22 cellular contexts compared by ENCODE assay signal in the genomic region with DNA sequence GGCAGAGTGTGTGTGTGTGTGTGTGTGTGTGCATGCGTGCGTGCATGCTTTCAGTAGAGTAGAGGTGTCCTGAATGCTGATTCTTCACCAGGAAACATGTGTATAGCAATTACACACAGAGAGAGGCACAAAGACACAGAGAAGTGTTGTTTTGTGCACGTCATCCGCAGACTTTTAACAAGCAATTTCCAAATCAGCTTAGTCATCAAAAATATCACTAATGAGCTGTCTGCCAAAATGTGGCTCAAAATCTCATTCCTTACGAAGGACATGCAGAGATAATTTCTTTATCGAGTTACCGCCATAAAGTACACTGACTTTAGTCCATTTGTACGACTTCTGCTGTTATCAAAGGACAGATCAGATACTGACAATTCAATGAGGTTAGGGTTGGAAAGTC.
A peak's percentile ranks its signal among the peaks of the same experiment; 100 is the strongest.
DNase-seq lines count a peak whose midpoint lies in the region; ATAC-seq, FAIRE-seq and TF ChIP-seq lines count a peak whose summit lies in the region.
"Had no signal": no experiment of that assay in that cellular context is flagged by ENCODE, and none has a peak within 500 bp of the region (broad histone marks: within the 10 kb centered on the region; RNA-seq: fewer than 3 reads in every experiment).

No MANE protein-coding gene starts in this region.

- H3K9me2 ChIP-seq in Karpas-422 (replicated peaks; ENCODE audit: insufficient read depth, low read length) = no peaks in the 10 kb centered on the region

- H3K4me3 ChIP-seq in HEK293 (ENCODE audit: low read depth, low read length) (no peak overlapping the region), K562 (no peak overlapping the region), Karpas-422 (ENCODE audit: low read length) (no peak overlapping the region), gastroesophageal sphincter (no peak overlapping the region)
- H3K4me3 ChIP-seq: BLaER1 treated with 17β-estradiol and CSF1 and Interleukin-3, amounts not matched to agents 10 nM and 100 nM had no signal

- POLR2A ChIA-PET in HEK293 (lab: Yijun Ruan, JAX) = no interaction called here
- POLR2A ChIA-PET in K562 (lab: Yijun Ruan, JAX) = no interaction called here

- H2AFZ ChIP-seq in K562 (ENCODE audit: low read depth, low read length) = no peak overlapping the region
- H2AFZ ChIP-seq in Karpas-422 (ENCODE audit: low read length) = no peak overlapping the region

- H3K36me3 ChIP-seq in HEK293 (ENCODE audit: control insufficient read depth in 2 of 2, insufficient read depth in 1 of 2, low read length in 2 of 2) (no peaks in the 10 kb centered on the region), K562 (ENCODE audit: control insufficient read depth, insufficient read depth, low read length) (no peaks in the 10 kb centered on the region), Karpas-422 (ENCODE audit: insufficient read depth, low read length) (no peaks in the 10 kb centered on the region), gastroesophageal sphincter (no peaks in the 10 kb centered on the region)
- H3K36me3 ChIP-seq: BLaER1 treated with 17β-estradiol and CSF1 and Interleukin-3, amounts not matched to agents 10 nM and 100 nM had no signal

- H3K9me1 ChIP-seq in K562 (ENCODE audit: control insufficient read depth, insufficient read depth, low read length) = no peaks in the 10 kb centered on the region

- FAIRE-seq in K562 (lab: Jason Lieb, UNC) (no peak), urothelium cell line (lab: Jason Lieb, UNC) (peak; percentile 42)
- FAIRE-seq: A204.1, D721Med, GM19239 had no signal

- no peak for TF ChIP-seq RAD21 in K562 (CRISPR knock-in tag; conservative IDR thresholded peaks at IDR 0.05 in 1 of 2, IDR thresholded peaks at IDR 0.05 in 1 of 2)

- no peak overlapping the region for H3K4me3 Mint-ChIP-seq in mesothelial cell of epicardium
- H3K4me3 Mint-ChIP-seq: CD4-positive, alpha-beta T cell had no signal

- H3K9ac ChIP-seq in K562 (ENCODE audit: insufficient read depth in 1 of 2, low read depth in 2 of 2, low read length in 2 of 2) = no peak overlapping the region
- H3K9ac ChIP-seq in Karpas-422 (ENCODE audit: low read length) = no peak overlapping the region
- H3K9ac ChIP-seq: BLaER1 treated with 17β-estradiol and CSF1 and Interleukin-3, amounts not matched to agents 10 nM and 100 nM had no signal

- DNase-seq in K562 (ENCODE audit: extremely low read depth in 1 of 4, low spot score in 3 of 4) (no peak), mesothelial cell of epicardium (ENCODE audit: low spot score in 2 of 2, unreplicated experiment in 2 of 2) (no peak), urothelium cell line (ENCODE audit: low spot score) (no peak), Karpas-422 (no peak), activated gamma-delta T cell treated with Interleukin-2 at 50 U/mL for 16 hours (no peak)
- DNase-seq: AML-193; CD4-positive, alpha-beta T cell; NCI-H1092 treated with DMSO at 0.1 percent for 48 hours; NCI-H1436; NCI-H187; NCI-H2081 treated with DMSO at 0.1 percent for 48 hours; NCI-H2171; NCI-H345; NCI-H524; NCI-H748 treated with DMSO at 0.1 percent for 48 hours; PC-3 had no signal

- intact Hi-C loops in K562 (cut with micrococcal nuclease) = no loop called here

- no peak for TF ChIP-seq CTCF in HEK293 (tag by site-specific recombination; IDR thresholded peaks at IDR 0.05)
- TF ChIP-seq CTCF in K562 (IDR thresholded peaks at IDR 0.05 in 2 of 3, conservative IDR thresholded peaks at IDR 0.05 in 1 of 3; ENCODE audit: insufficient read depth in 2 of 3, low read depth in 1 of 3, low read length in 3 of 3) = no peak
- no peak for TF ChIP-seq CTCF in mesothelial cell of epicardium (IDR thresholded peaks at IDR 0.05; ENCODE audit: unreplicated experiment)
- no peak for TF ChIP-seq CTCF in gastroesophageal sphincter (IDR thresholded peaks at IDR 0.05)

- H3K4me1 ChIP-seq in HEK293 (ENCODE audit: control insufficient read depth, insufficient read depth, low read length) = no peaks in the 10 kb centered on the region
- no peaks in the 10 kb centered on the region for H3K4me1 ChIP-seq in K562 (replicated peaks in 1 of 2; ENCODE audit: control insufficient read depth in 2 of 2, insufficient read depth in 2 of 2, low read length in 2 of 2)
- no peaks in the 10 kb centered on the region for H3K4me1 ChIP-seq in Karpas-422 (ENCODE audit: low read length)
- H3K4me1 ChIP-seq in gastroesophageal sphincter = peaks cover 0 to 52% (median 8%) of the 10 kb centered on the region in 3 donors
- H3K4me1 ChIP-seq: BLaER1 treated with 17β-estradiol and CSF1 and Interleukin-3, amounts not matched to agents 10 nM and 100 nM had no signal

- CTCF ChIA-PET in HEK293 (lab: Yijun Ruan, JAX) = no interaction called here
- CTCF ChIA-PET in K562 (lab: Yijun Ruan, JAX; ENCODE audit: low intra/inter-chr PET ratio) = no interaction called here

- no peaks in the 10 kb centered on the region for H3K27me3 ChIP-seq in K562 (ENCODE audit: control insufficient read depth in 2 of 2, insufficient read depth in 2 of 2, low read length in 2 of 2)
- no peaks in the 10 kb centered on the region for H3K27me3 ChIP-seq in Karpas-422 (ENCODE audit: low read length)
- H3K27me3 ChIP-seq in gastroesophageal sphincter = no peaks in the 10 kb centered on the region
- H3K27me3 ChIP-seq: BLaER1 treated with 17β-estradiol and CSF1 and Interleukin-3, amounts not matched to agents 10 nM and 100 nM had no signal

- no peaks in the 10 kb centered on the region for H3K36me3 Mint-ChIP-seq in mesothelial cell of epicardium

- in situ Hi-C loops in K562 (cut with MboI) = no loop called here

- H3K27ac ChIP-seq in HEK293 (ENCODE audit: extremely low read depth, low read depth, low read length) = no peak overlapping the region
- H3K27ac ChIP-seq in K562 (ENCODE audit: extremely low read depth, low read depth, low read length) = no peak overlapping the region
- H3K27ac ChIP-seq in Karpas-422 (ENCODE audit: low read length) = no peak overlapping the region
- H3K27ac ChIP-seq in gastroesophageal sphincter = peak overlapping the region in 2 of 4 donors; percentile 22 to 65
- H3K27ac ChIP-seq: BLaER1 treated with 17β-estradiol and CSF1 and Interleukin-3, amounts not matched to agents 10 nM and 100 nM had no signal

- WGBS in K562 (ENCODE audit: insufficient coverage, low coverage, missing lambda C conversion rate) = 4% methylated on average over 8 of the region's 8 CpGs
- WGBS in gastroesophageal sphincter (ENCODE audit: low coverage in 1 of 2), 2 donors = 90 to 93% methylated on average over 8 of the region's 8 CpGs

- H3K4me2 ChIP-seq in K562 (ENCODE audit: insufficient read depth, low read length) = no peak overlapping the region
- no peak overlapping the region for H3K4me2 ChIP-seq in Karpas-422 (ENCODE audit: low read depth, low read length, poor library complexity, severe bottlenecking)
- H3K4me2 ChIP-seq: BLaER1 treated with 17β-estradiol and CSF1 and Interleukin-3, amounts not matched to agents 10 nM and 100 nM had no signal

- H3K27me3 Mint-ChIP-seq in mesothelial cell of epicardium (ENCODE audit: low read depth) = no peaks in the 10 kb centered on the region
- H3K27me3 Mint-ChIP-seq: CD4-positive, alpha-beta T cell had no signal

- H3K4me1 Mint-ChIP-seq in mesothelial cell of epicardium = peaks cover 88% of the 10 kb centered on the region

- no peak for TF ChIP-seq EP300 in K562 (IDR thresholded peaks at IDR 0.05; ENCODE audit: low read length)
- no peak for TF ChIP-seq EP300 in gastroesophageal sphincter (IDR thresholded peaks at IDR 0.05)

- ATAC-seq in K562 (no peak), gastroesophageal sphincter (no peak)
- ATAC-seq: PC-3 had no signal

- H3K27ac Mint-ChIP-seq in mesothelial cell of epicardium = peak overlapping the region; percentile 79
- H3K27ac Mint-ChIP-seq: CD4-positive, alpha-beta T cell had no signal

- no peak for TF ChIP-seq POLR2A in K562 (conservative IDR thresholded peaks at IDR 0.05)
- TF ChIP-seq POLR2A in gastroesophageal sphincter (IDR thresholded peaks at IDR 0.05) = no peak

- H3K9me3 ChIP-seq in HEK293 (ENCODE audit: control insufficient read depth, insufficient read depth, low read depth, low read length) (no peaks in the 10 kb centered on the region), K562 (replicated peaks; ENCODE audit: control insufficient read depth, insufficient read depth, low read depth, low read length) (0 out of 2 replicates have a peak, but pooled peaks cover 3% of the 10 kb centered on the region), Karpas-422 (ENCODE audit: low read length) (no peaks in the 10 kb centered on the region), gastroesophageal sphincter (no peaks in the 10 kb centered on the region)
- H3K9me3 ChIP-seq: BLaER1 treated with 17β-estradiol and CSF1 and Interleukin-3, amounts not matched to agents 10 nM and 100 nM had no signal

- no peaks in the 10 kb centered on the region for H3K9me3 Mint-ChIP-seq in mesothelial cell of epicardium

- H3K79me2 ChIP-seq in K562 (ENCODE audit: control insufficient read depth, insufficient read depth, low read length) (no peaks in the 10 kb centered on the region), Karpas-422 (ENCODE audit: low read length) (no peaks in the 10 kb centered on the region)

- BruUV-seq in K562 (replicated peaks; lab: Mats Ljungman, UMichigan) = no TSS peak

- H4K20me1 ChIP-seq in K562 (replicated peaks; ENCODE audit: control insufficient read depth, insufficient read depth, low read length) (no peaks in the 10 kb centered on the region), Karpas-422 (ENCODE audit: insufficient read depth, low read depth, low read length) (no peaks in the 10 kb centered on the region)
- H4K20me1 ChIP-seq: BLaER1 treated with 17β-estradiol and CSF1 and Interleukin-3, amounts not matched to agents 10 nM and 100 nM had no signal

TF ChIP-seq in HEK293, 187 proteins besides CTCF, POLR2A, EP300 and RAD21:
- no peak for TF ChIP-seq ZNF510 (tag by site-specific recombination; IDR thresholded peaks at IDR 0.05; ENCODE audit: insufficient replicate concordance)
- TF ChIP-seq TRIM28 (IDR thresholded peaks at IDR 0.05; ENCODE audit: borderline replicate concordance, low read length) = 0 out of 2 replicates have a peak, but pooled peaks have one; percentile 29

TF ChIP-seq in K562, 482 proteins besides CTCF, POLR2A, EP300 and RAD21:
- TF ChIP-seq NONO (IDR thresholded peaks at IDR 0.05; ENCODE audit: low read depth in 2 of 2, low read length in 1 of 2) (no peak), MAFF (IDR thresholded peaks at IDR 0.05; ENCODE audit: low read length) (peak; percentile 83), MAFK (IDR thresholded peaks at IDR 0.05; ENCODE audit: low read length) (peak; percentile 83), MAFG (tag; conservative IDR thresholded peaks at IDR 0.05) (peak; percentile 77), ZC3H11A (IDR thresholded peaks at IDR 0.05; ENCODE audit: low read depth, low read length) (no peak), ZNF316 (IDR thresholded peaks at IDR 0.05) (peak; percentile 85), C11orf30 (IDR thresholded peaks at IDR 0.05; ENCODE audit: low read depth) (peak; percentile 61; the same call in 1 of the 2 replicates)
